8 cellular contexts compared by ENCODE assay signal in the genomic region with DNA sequence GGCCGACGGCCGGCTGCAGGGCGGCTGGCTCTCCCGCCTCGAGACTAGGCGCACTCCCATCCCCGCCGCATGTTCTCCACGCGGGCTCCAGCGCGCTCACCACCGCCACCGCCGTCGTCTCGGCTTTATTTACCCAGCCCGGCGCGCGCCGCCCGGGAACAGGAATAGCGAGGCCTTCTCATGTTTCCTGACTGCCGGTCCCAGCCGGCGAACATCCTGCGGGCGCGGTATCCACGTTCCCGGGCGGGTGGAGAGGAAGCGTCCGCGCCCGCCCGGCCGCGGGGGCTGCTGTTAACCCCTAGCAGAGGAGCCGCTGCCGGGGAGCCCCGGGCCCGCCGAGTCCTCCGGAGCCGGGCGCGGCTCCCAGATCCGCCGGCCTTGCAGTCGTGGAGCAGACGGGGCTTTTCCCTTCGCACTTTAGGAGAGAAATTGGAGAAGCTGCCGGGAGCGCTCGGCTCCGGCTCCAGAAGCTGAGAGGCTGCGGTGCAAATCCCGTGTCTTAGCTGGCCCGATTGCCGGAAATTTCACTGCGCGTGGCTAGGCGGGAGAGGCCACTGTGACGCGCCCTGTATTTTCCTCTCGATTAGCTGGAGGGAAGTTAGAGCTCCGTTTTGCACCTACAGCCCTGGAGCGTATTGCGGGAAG. TPM values are rescaled to one million over a fixed set of nuclear protein-coding genes. Genes with fewer than 3 reads are reported as not detected.
A peak's percentile ranks its signal among the peaks of the same experiment; 100 is the strongest.
DNase-seq lines count a peak whose midpoint lies in the region; ATAC-seq and TF ChIP-seq lines count a peak whose summit lies in the region.

A gene with protein sequence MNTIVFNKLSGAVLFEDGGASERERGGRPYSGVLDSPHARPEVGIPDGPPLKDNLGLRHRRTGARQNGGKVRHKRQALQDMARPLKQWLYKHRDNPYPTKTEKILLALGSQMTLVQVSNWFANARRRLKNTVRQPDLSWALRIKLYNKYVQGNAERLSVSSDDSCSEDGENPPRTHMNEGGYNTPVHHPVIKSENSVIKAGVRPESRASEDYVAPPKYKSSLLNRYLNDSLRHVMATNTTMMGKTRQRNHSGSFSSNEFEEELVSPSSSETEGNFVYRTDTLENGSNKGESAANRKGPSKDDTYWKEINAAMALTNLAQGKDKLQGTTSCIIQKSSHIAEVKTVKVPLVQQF (minus strand): TSS at position 101 of the 645 bp plus-strand sequence. CDS start 2,404 bp downstream, outside the sequence.

- peak within 1 kb of the TSS; percentile 38 for H3K27ac Mint-ChIP-seq in activated naive CD8-positive, alpha-beta T cell treated with anti-CD3 and anti-CD28 coated beads, Interleukin-2, amount 10 ng/mL, durations not matched to agents 7 days and 5 days

- H3F3A ChIP-seq in MM.1S (ENCODE audit: insufficient read depth, low read length): peaks cover 13% of the 10 kb centered on the region

- no peak for ATAC-seq in activated naive CD8-positive, alpha-beta T cell treated with anti-CD3 and anti-CD28 coated beads, Interleukin-2, amount 10 ng/mL, durations not matched to agents 7 days and 5 days (ENCODE audit: low read depth)
- no peak for ATAC-seq in GM19035 (IDR thresholded peaks at IDR 0.05; ENCODE audit: unreplicated experiment)

- no peak for TF ChIP-seq CTCF in MM.1S (IDR thresholded peaks at IDR 0.05; ENCODE audit: low read length)

- no peaks in the 10 kb centered on the region for H3K9me3 Mint-ChIP-seq in activated naive CD8-positive, alpha-beta T cell treated with anti-CD3 and anti-CD28 coated beads, Interleukin-2, amount 10 ng/mL, durations not matched to agents 7 days and 5 days

- H3K9me3 ChIP-seq in BLaER1 (peaks cover 14% of the 10 kb centered on the region), MM.1S (replicated peaks; ENCODE audit: insufficient read depth, low read length) (no peaks in the 10 kb centered on the region), iPS-18a (ENCODE audit: control insufficient read depth, low read depth, low read length) (no peaks in the 10 kb centered on the region), skeletal muscle tissue (ENCODE audit: control insufficient read depth in 3 of 3, low read length in 3 of 3) (no peaks in the 10 kb centered on the region)

- H3K4me1 ChIP-seq in BLaER1 (peaks cover 52% of the 10 kb centered on the region), MM.1S (ENCODE audit: low read length) (peaks cover 12% of the 10 kb centered on the region; the same call in 1 of the 2 replicates), iPS-18a (ENCODE audit: control insufficient read depth, low read depth, low read length) (peaks cover 16% of the 10 kb centered on the region), skeletal muscle tissue (ENCODE audit: control insufficient read depth in 3 of 3, insufficient read depth in 3 of 3, low read length in 3 of 3) (peaks cover 30 to 46% (median 35%) of the 10 kb centered on the region in 3 donors)

- no peaks in the 10 kb centered on the region for H3K36me3 Mint-ChIP-seq in activated naive CD8-positive, alpha-beta T cell treated with anti-CD3 and anti-CD28 coated beads, Interleukin-2, amount 10 ng/mL, durations not matched to agents 7 days and 5 days

- H3K79me2 ChIP-seq in MM.1S (ENCODE audit: low read length): no peaks in the 10 kb centered on the region

- peaks cover 63% of the 10 kb centered on the region for H3K27me3 Mint-ChIP-seq in activated naive CD8-positive, alpha-beta T cell treated with anti-CD3 and anti-CD28 coated beads, Interleukin-2, amount 10 ng/mL, durations not matched to agents 7 days and 5 days

- H3K27ac ChIP-seq in BLaER1 (no peak within 1 kb of the TSS), MM.1S (ENCODE audit: low read length) (no peak within 1 kb of the TSS), iPS-18a (ENCODE audit: low read length) (no peak within 1 kb of the TSS), skeletal muscle tissue (ENCODE audit: low read depth, low read length) (no peak within 1 kb of the TSS)

- H3K4me1 Mint-ChIP-seq in activated naive CD8-positive, alpha-beta T cell treated with anti-CD3 and anti-CD28 coated beads, Interleukin-2, amount 10 ng/mL, durations not matched to agents 7 days and 5 days: peaks cover 19% of the 10 kb centered on the region

- H3K9ac ChIP-seq in BLaER1: no peak within 1 kb of the TSS
- no peak within 1 kb of the TSS for H3K9ac ChIP-seq in MM.1S (ENCODE audit: low read length)
- H3K9ac ChIP-seq in iPS-18a (ENCODE audit: low read length): peak within 1 kb of the TSS; percentile 23
- peak within 1 kb of the TSS in 1 of 3 donors; percentile 16 for H3K9ac ChIP-seq in skeletal muscle tissue (ENCODE audit: low read depth in 1 of 3, low read length in 3 of 3)

- H2AFZ ChIP-seq in MM.1S (ENCODE audit: low read length): peak within 1 kb of the TSS; percentile 97

- DNase-seq in MM.1S (no peak), NCI-H1930 (lab: John Stamatoyannopoulos, UW) (no peak), DMS79 (lab: John Stamatoyannopoulos, UW) (no peak)
- peak; percentile 57 for DNase-seq in activated naive CD8-positive, alpha-beta T cell treated with anti-CD3 and anti-CD28 coated beads, Interleukin-2, amount 10 ng/mL, durations not matched to agents 7 days and 5 days

- peak within 1 kb of the TSS; percentile 79 for H3K4me3 Mint-ChIP-seq in activated naive CD8-positive, alpha-beta T cell treated with anti-CD3 and anti-CD28 coated beads, Interleukin-2, amount 10 ng/mL, durations not matched to agents 7 days and 5 days

- H3K4me3 ChIP-seq in BLaER1: peak within 1 kb of the TSS; percentile 77
- peak within 1 kb of the TSS; percentile 84 for H3K4me3 ChIP-seq in MM.1S (ENCODE audit: low read length)
- peak within 1 kb of the TSS; percentile 70 for H3K4me3 ChIP-seq in iPS-18a (ENCODE audit: low read length)
- peak within 1 kb of the TSS; percentile 48 to 73 (median 63) for H3K4me3 ChIP-seq in skeletal muscle tissue (ENCODE audit: low read length in 3 of 3)

- POLR2A ChIA-PET in activated naive CD8-positive, alpha-beta T cell treated with anti-CD3 and anti-CD28 coated beads, Interleukin-2, amount 10 ng/mL, durations not matched to agents 7 days and 5 days (lab: Charles Lee): no interaction called here

- H3K27me3 ChIP-seq in BLaER1: peaks cover 65% of the 10 kb centered on the region
- peaks cover 13% of the 10 kb centered on the region for H3K27me3 ChIP-seq in MM.1S (replicated peaks; ENCODE audit: insufficient read depth, low read length)
- H3K27me3 ChIP-seq in iPS-18a (ENCODE audit: control insufficient read depth, insufficient read depth, low read length): peaks cover 99% of the 10 kb centered on the region
- peaks cover 71 to 78% (median 77%) of the 10 kb centered on the region in 3 donors for H3K27me3 ChIP-seq in skeletal muscle tissue (ENCODE audit: control insufficient read depth in 3 of 3, insufficient read depth in 3 of 3, low read length in 3 of 3)

- H3K4me2 ChIP-seq in BLaER1 (peak within 1 kb of the TSS; percentile 100), MM.1S (ENCODE audit: low read depth, low read length) (peak within 1 kb of the TSS; percentile 98)

- no peaks in the 10 kb centered on the region for H3K9me2 ChIP-seq in MM.1S (replicated peaks; ENCODE audit: insufficient read depth, low read length)

- peaks cover 44% of the 10 kb centered on the region for H4K20me1 ChIP-seq in BLaER1
- H4K20me1 ChIP-seq in MM.1S (ENCODE audit: insufficient read depth, low read length): no peaks in the 10 kb centered on the region

- H3K36me3 ChIP-seq in BLaER1 (no peaks in the 10 kb centered on the region), MM.1S (replicated peaks; ENCODE audit: insufficient read depth, low read length) (no peaks in the 10 kb centered on the region), iPS-18a (ENCODE audit: control insufficient read depth, low read depth, low read length) (no peaks in the 10 kb centered on the region), skeletal muscle tissue (ENCODE audit: control insufficient read depth in 3 of 3, insufficient read depth in 3 of 3, low read length in 3 of 3) (no peaks in the 10 kb centered on the region)

RNA-seq across cellular contexts. Expression of the gene that starts here (rescaled TPM):
- under 1 TPM in 1 of 2 experiments, not detected in 1; 0.08 TPM for total RNA-seq in activated naive CD8-positive, alpha-beta T cell treated with anti-CD3 and anti-CD28 coated beads, Interleukin-2, amount 10 ng/mL, durations not matched to agents 7 days and 5 days
- total RNA-seq in skeletal muscle tissue: 5.2 TPM

Comparison
In these comparisons a context has a peak if more than half of its experiments do, and no peak if none do; other contexts are left out.
1. Peak in DNase-seq in activated naive CD8-positive, alpha-beta T cell treated with anti-CD3 and anti-CD28 coated beads, Interleukin-2, amount 10 ng/mL, durations not matched to agents 7 days and 5 days; RNA of the gene not detected or under 1 TPM.